In genomic region chr17:10716218-10716617, GRCh38 we compare ENCODE assay signal across 20 cellular contexts.
"Had no signal": no experiment of that assay in that cellular context is flagged by ENCODE, and none has a peak within 500 bp of the region (broad histone marks: within the 10 kb centered on the region; RNA-seq: fewer than 3 reads in every experiment).

No MANE protein-coding gene starts in this region.

- H3K27me3 ChIP-seq: brain microvascular endothelial cell, gastroesophageal sphincter, hepatocyte, right atrium auricular region, spleen, testis, transverse colon had no signal

- ATAC-seq: activated T-cell treated with anti-CD3 and anti-CD28 coated beads, Interleukin-2, amount 50 U/mL, for 72 hours; gastroesophageal sphincter; natural killer cell treated with Interleukin-12 subunit alpha and Interleukin-12 subunit beta and Interleukin-15 and Interleukin-18, amount 100 ng/mL, for 72 hours; T-cell had no signal

- H3K4me1 Mint-ChIP-seq: activated naive CD8-positive, alpha-beta T cell treated with anti-CD3 and anti-CD28 coated beads, Interleukin-2, amount 10 ng/mL, durations not matched to agents 7 days and 5 days had no signal

- H3K4me3 Mint-ChIP-seq: activated naive CD8-positive, alpha-beta T cell treated with anti-CD3 and anti-CD28 coated beads, Interleukin-2, amount 10 ng/mL, durations not matched to agents 7 days and 5 days; activated T-cell treated with anti-CD3 and anti-CD28 coated beads, Interleukin-2, amount 50 U/mL, for 72 hours; natural killer cell treated with Interleukin-12 subunit alpha and Interleukin-12 subunit beta and Interleukin-15 and Interleukin-18, amount 100 ng/mL, for 72 hours; T-cell had no signal

- H3K4me1 ChIP-seq: gastroesophageal sphincter, right atrium auricular region, spleen, testis, transverse colon had no signal

- H3K9me3 Mint-ChIP-seq: activated naive CD8-positive, alpha-beta T cell treated with anti-CD3 and anti-CD28 coated beads, Interleukin-2, amount 10 ng/mL, durations not matched to agents 7 days and 5 days; activated T-cell treated with anti-CD3 and anti-CD28 coated beads, Interleukin-2, amount 50 U/mL, for 72 hours; natural killer cell treated with Interleukin-12 subunit alpha and Interleukin-12 subunit beta and Interleukin-15 and Interleukin-18, amount 100 ng/mL, for 72 hours; T-cell had no signal

- H3K9me3 ChIP-seq: gastroesophageal sphincter, right atrium auricular region, spleen, testis, transverse colon had no signal

- H3K27ac Mint-ChIP-seq: activated naive CD8-positive, alpha-beta T cell treated with anti-CD3 and anti-CD28 coated beads, Interleukin-2, amount 10 ng/mL, durations not matched to agents 7 days and 5 days; activated T-cell treated with anti-CD3 and anti-CD28 coated beads, Interleukin-2, amount 50 U/mL, for 72 hours; natural killer cell treated with Interleukin-12 subunit alpha and Interleukin-12 subunit beta and Interleukin-15 and Interleukin-18, amount 100 ng/mL, for 72 hours had no signal

- DNase-seq: activated CD4-positive, alpha-beta T cell treated with anti-CD3 and anti-CD28 coated beads for 1 hour; activated CD4-positive, alpha-beta T cell treated with anti-CD3 and anti-CD28 coated beads, Interleukin-2, amount 50 U/mL, for 1 hour; activated naive CD4-positive, alpha-beta T cell treated with Interleukin-2 at 50 U/mL for 16 hours; activated naive CD8-positive, alpha-beta T cell treated with anti-CD3 and anti-CD28 coated beads, Interleukin-2, amount 10 ng/mL, durations not matched to agents 7 days and 5 days; activated T-cell treated with anti-CD3 and anti-CD28 coated beads for 4 hours; activated T-cell treated with anti-CD3 and anti-CD28 coated beads, Interleukin-2, amount 50 U/mL, for 72 hours; amniotic stem cell; brain microvascular endothelial cell; cortex of kidney; islet precursor cell; midbrain; spleen; stimulated activated naive CD4-positive, alpha-beta T cell; T-cell; testis; transverse colon had no signal

- H3K27ac ChIP-seq: brain microvascular endothelial cell, gastroesophageal sphincter, hepatocyte, right atrium auricular region, spleen, testis, transverse colon had no signal

- H3K4me3 ChIP-seq: gastroesophageal sphincter, hepatocyte, right atrium auricular region, spleen, testis, transverse colon had no signal

- H3K27me3 Mint-ChIP-seq: activated naive CD8-positive, alpha-beta T cell treated with anti-CD3 and anti-CD28 coated beads, Interleukin-2, amount 10 ng/mL, durations not matched to agents 7 days and 5 days; natural killer cell treated with Interleukin-12 subunit alpha and Interleukin-12 subunit beta and Interleukin-15 and Interleukin-18, amount 100 ng/mL, for 72 hours; T-cell had no signal
